25 cellular contexts compared by ENCODE assay signal in the genomic region with DNA sequence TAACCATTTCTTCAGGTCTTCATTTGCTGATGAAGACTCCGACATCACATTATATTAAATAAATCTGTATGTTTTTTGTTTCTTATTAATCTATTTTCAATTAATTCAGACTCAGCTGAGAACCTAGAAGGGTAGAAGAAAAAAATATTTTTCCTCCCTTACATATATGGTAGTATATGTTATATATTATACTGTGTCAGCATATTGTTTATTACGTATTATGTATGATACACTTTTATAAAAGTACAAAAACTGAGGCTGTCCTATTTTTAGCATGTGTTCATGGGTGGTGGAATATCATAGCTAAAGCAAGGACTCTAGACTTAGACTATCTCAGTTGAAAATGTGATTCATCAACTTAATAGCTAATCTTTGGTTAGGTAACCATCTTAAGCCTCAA.
"Had no signal": no experiment of that assay in that cellular context is flagged by ENCODE, and none has a peak within 500 bp of the region (broad histone marks: within the 10 kb centered on the region; RNA-seq: fewer than 3 reads in every experiment).

No MANE protein-coding gene starts in this region.

- H3K4me2 ChIP-seq: hepatocyte had no signal

- H3K4me1 ChIP-seq: colonic mucosa, esophagus muscularis mucosa, foreskin keratinocyte, gastroesophageal sphincter, heart left ventricle, left lung, lower lobe of right lung had no signal

- H2AFZ ChIP-seq: hepatocyte had no signal

- H3K27ac ChIP-seq: colonic mucosa, esophagus muscularis mucosa, foreskin keratinocyte, gastroesophageal sphincter, heart left ventricle, hepatocyte, left lung, lower lobe of right lung had no signal

- FAIRE-seq: endothelial cell of umbilical vein, frontal cortex, kidney had no signal

- H3K9me3 ChIP-seq: colonic mucosa, esophagus muscularis mucosa, gastroesophageal sphincter, left lung, lower lobe of right lung, mucosa of descending colon had no signal

- H3K36me3 ChIP-seq: colonic mucosa, esophagus muscularis mucosa, gastroesophageal sphincter, heart left ventricle, left lung, lower lobe of right lung had no signal

- ATAC-seq: foreskin keratinocyte, gastroesophageal sphincter, heart left ventricle, left cardiac atrium, left lung, left ventricle myocardium superior, lower lobe of right lung, mucosa of descending colon had no signal

- H3K4me3 ChIP-seq: colonic mucosa, dorsolateral prefrontal cortex, esophagus muscularis mucosa, gastroesophageal sphincter, heart left ventricle, hepatocyte, left lung, lower lobe of right lung, mucosa of descending colon had no signal

- H3K27me3 ChIP-seq: colonic mucosa, dorsolateral prefrontal cortex, hepatocyte had no signal

- DNase-seq: colonic mucosa; cortex of kidney; dermis blood vessel endothelial cell; dorsolateral prefrontal cortex; effector CD4-positive, alpha-beta T cell; effector memory CD4-positive, alpha-beta T cell; foreskin keratinocyte; heart left ventricle; hypothalamus; immature natural killer cell; islet precursor cell; kidney; kidney glomerular epithelial cell; left cardiac atrium; left lung; left ventricle myocardium superior; lower lobe of right lung; mesenchymal stem cell; mucosa of descending colon; naive B cell had no signal

- H3K79me2 ChIP-seq: hepatocyte had no signal
